9 cellular contexts compared by ENCODE assay signal in the genomic region with DNA sequence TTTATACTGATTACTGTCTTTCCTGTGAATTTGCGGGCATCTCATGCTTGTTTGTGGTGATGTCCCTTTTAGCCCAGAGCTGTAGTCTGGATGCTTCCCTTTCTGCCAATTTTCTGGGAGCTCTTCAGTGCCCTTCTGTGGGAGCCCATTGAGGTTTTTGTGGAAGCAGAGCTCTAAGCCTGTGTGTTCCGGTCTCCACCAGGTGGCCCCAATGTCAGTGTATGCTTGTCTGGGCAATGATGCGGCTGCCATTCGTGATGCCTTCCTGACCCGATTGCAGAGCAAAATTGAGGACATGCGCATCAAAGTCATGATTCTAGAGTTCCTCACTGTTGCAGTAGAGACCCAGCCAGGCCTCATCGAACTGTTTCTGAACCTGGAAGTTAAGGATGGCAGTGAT.
DNase-seq lines count a peak whose midpoint lies in the region; ATAC-seq lines count a peak whose summit lies in the region.
"Had no signal": no experiment of that assay in that cellular context is flagged by ENCODE, and none has a peak within 500 bp of the region (broad histone marks: within the 10 kb centered on the region; RNA-seq: fewer than 3 reads in every experiment).

No MANE protein-coding gene starts in this region.

- DNase-seq in NCI-H82 (lab: John Stamatoyannopoulos, UW), result peak; percentile 18
- no peak for DNase-seq in NCI-H82 treated with DMSO at 0.1 percent for 48 hours (lab: John Stamatoyannopoulos, UW; ENCODE audit: unreplicated experiment)
- peak in 35 of 56 donors; percentile 11 to 78 (median 51) for DNase-seq in amygdala (lab: John Stamatoyannopoulos, UW)
- DNase-seq in hippocampal formation (lab: John Stamatoyannopoulos, UW), result peak; percentile 50 to 63
- peak in 39 of 49 donors; percentile 15 to 76 (median 55) for DNase-seq in substantia nigra (lab: John Stamatoyannopoulos, UW)
- DNase-seq in kidney tubule cell (ENCODE audit: low spot score), result no peak
- DNase-seq: foreskin melanocyte had no signal

- peak overlapping the region; percentile 68 for H3K27ac ChIP-seq in substantia nigra (ENCODE audit: low read depth, low read length, poor library complexity, severe bottlenecking)

- ATAC-seq in GM19328 (IDR thresholded peaks at IDR 0.05; ENCODE audit: unreplicated experiment) (no peak), GM19395 (IDR thresholded peaks at IDR 0.05; ENCODE audit: unreplicated experiment) (no peak)

Comparison
In these comparisons a context has a peak if more than half of its experiments do, and no peak if none do; other contexts are left out.
1. DNase-seq: peak in NCI-H82 (single experiment), amygdala (35 of 56), hippocampal formation (2 of 2) and substantia nigra (39 of 49); none in NCI-H82 treated with DMSO at 0.1 percent for 48 hours (single experiment) and kidney tubule cell (single experiment).